ENCODE assay signal across 7 cellular contexts in the genomic region with DNA sequence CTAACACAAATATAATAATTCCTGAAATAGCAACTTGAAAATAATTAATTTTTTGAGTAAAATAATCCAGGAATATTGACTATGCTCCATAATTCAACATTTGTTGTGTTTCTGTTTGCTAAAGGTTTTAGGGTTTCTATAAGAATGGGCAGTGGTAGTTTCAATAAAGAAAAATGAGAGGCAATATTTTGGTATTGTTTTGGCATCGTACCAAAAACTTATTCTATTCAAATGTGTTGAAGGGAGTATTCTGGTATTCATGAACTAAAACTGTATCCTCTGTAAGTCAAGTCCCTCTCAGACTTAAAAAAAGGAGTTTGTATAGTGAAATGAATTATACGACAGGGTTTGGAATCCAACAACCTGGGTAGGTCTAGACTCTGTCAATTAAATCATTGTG.
"Had no signal": no experiment of that assay in that cellular context is flagged by ENCODE, and none has a peak within 500 bp of the region (broad histone marks: within the 10 kb centered on the region; RNA-seq: fewer than 3 reads in every experiment).

No MANE protein-coding gene starts in this region.

- H3K4me3 Mint-ChIP-seq: IgD-negative memory B cell had no signal

- FAIRE-seq: HepG2, HTR-8/SVneo had no signal

- H3K36me3 Mint-ChIP-seq: IgD-negative memory B cell had no signal

- H3K27ac ChIP-seq: HL-60 had no signal

- DNase-seq: IMR-90, KBM-7, KG1 had no signal

- H3K27ac Mint-ChIP-seq: IgD-negative memory B cell had no signal

- ATAC-seq: HepG2 had no signal

- H3K27me3 Mint-ChIP-seq: IgD-negative memory B cell had no signal
